In the genomic region with DNA sequence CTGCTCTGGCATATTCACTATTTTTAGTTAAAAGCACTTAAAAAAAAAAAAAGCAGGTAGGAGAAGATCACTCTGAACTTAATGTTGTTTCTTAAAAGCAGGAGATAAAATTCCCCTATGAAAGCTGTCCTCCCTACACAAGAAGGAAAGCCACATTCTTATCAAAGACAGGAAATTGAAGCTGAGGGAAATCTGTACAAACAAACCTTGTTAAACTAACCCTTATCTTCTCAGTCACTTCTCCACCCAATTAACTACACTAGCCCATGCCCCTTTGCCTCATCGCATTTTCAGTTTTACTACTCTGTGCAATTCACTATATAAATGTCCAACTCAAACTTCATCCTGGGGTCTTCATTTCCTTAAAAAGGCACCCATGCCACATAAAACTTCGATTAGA, we compare ENCODE assay signal across 16 cellular contexts. TPM values are rescaled to one million over a fixed set of nuclear protein-coding genes. Genes with fewer than 3 reads are reported as not detected.
DNase-seq lines count a peak whose midpoint lies in the region; ATAC-seq and TF ChIP-seq lines count a peak whose summit lies in the region.
"Had no signal": no experiment of that assay in that cellular context is flagged by ENCODE, and none has a peak within 500 bp of the region (broad histone marks: within the 10 kb centered on the region; RNA-seq: fewer than 3 reads in every experiment).

No MANE protein-coding gene starts in this region.

- peak overlapping the region; percentile 21 for H3K4me3 Mint-ChIP-seq in T-helper 2 cell treated with Interferon-gamma antibody and Interleukin-4, amounts not matched to agents 5 μg/mL and 100 μg/mL, for 36 hours
- H3K4me3 Mint-ChIP-seq in T-cell, result no peak overlapping the region
- H3K4me3 Mint-ChIP-seq in stimulated activated memory B cell treated with anti-CD40 and anti-IgM and Interleukin-4, amounts not matched to agents 10 μg/mL and 1 μg/mL and 100 μg/mL, for 72 hours, result no peak overlapping the region
- no peak overlapping the region for H3K4me3 Mint-ChIP-seq in glutamatergic neuron (ENCODE audit: unreplicated experiment)

- DNase-seq in T-helper 2 cell treated with Interferon-gamma antibody and Interleukin-4, amounts not matched to agents 5 μg/mL and 100 μg/mL, for 36 hours (ENCODE audit: low spot score), result no peak
- no peak for DNase-seq in T-helper 2 cell
- DNase-seq in T-cell, result no peak
- peak; percentile 50 for DNase-seq in left kidney (ENCODE audit: low read depth, low spot score)
- DNase-seq in NCI-H187 treated with DMSO at 0.1 percent for 48 hours (lab: John Stamatoyannopoulos, UW), result no peak
- DNase-seq in NCI-H1436 (lab: John Stamatoyannopoulos, UW), result no peak
- DNase-seq in glutamatergic neuron, result no peak
- DNase-seq: GF-D8, GM23248, HCEC 1CT, IMR-90, NCI-H1417 treated with DMSO at 0.1 percent for 48 hours, NCI-H2081 treated with DMSO at 0.1 percent for 48 hours, NCI-H510A treated with DMSO at 0.1 percent for 48 hours, Right ventricle myocardium superior had no signal

- peaks cover 5% of the 10 kb centered on the region for H3K36me3 Mint-ChIP-seq in T-helper 2 cell treated with Interferon-gamma antibody and Interleukin-4, amounts not matched to agents 5 μg/mL and 100 μg/mL, for 36 hours (ENCODE audit: low read depth)
- H3K36me3 Mint-ChIP-seq in T-cell (no peaks in the 10 kb centered on the region), glutamatergic neuron (ENCODE audit: unreplicated experiment) (no peaks in the 10 kb centered on the region)
- no peaks in the 10 kb centered on the region for H3K36me3 Mint-ChIP-seq in stimulated activated memory B cell treated with anti-CD40 and anti-IgM and Interleukin-4, amounts not matched to agents 10 μg/mL and 1 μg/mL and 100 μg/mL, for 72 hours

- TF ChIP-seq CTCF in glutamatergic neuron (IDR thresholded peaks at IDR 0.05; ENCODE audit: partially characterized antibody, unreplicated experiment), result no peak

- CTCF ChIA-PET in T-cell (lab: Charles Lee), result no interaction called here

- no peak for ATAC-seq in T-cell (replicated peaks in 1 of 4)
- ATAC-seq in stimulated activated memory B cell treated with anti-CD40 and anti-IgM and Interleukin-4, amounts not matched to agents 10 μg/mL and 1 μg/mL and 100 μg/mL, for 72 hours, result no peak

- H3K9me3 Mint-ChIP-seq in T-helper 2 cell treated with Interferon-gamma antibody and Interleukin-4, amounts not matched to agents 5 μg/mL and 100 μg/mL, for 36 hours, result no peaks in the 10 kb centered on the region
- H3K9me3 Mint-ChIP-seq in T-cell (no peaks in the 10 kb centered on the region), glutamatergic neuron (ENCODE audit: unreplicated experiment) (peaks cover 2% of the 10 kb centered on the region)
- no peaks in the 10 kb centered on the region for H3K9me3 Mint-ChIP-seq in stimulated activated memory B cell treated with anti-CD40 and anti-IgM and Interleukin-4, amounts not matched to agents 10 μg/mL and 1 μg/mL and 100 μg/mL, for 72 hours

- H3K4me1 Mint-ChIP-seq in T-helper 2 cell treated with Interferon-gamma antibody and Interleukin-4, amounts not matched to agents 5 μg/mL and 100 μg/mL, for 36 hours (ENCODE audit: low read depth), result peaks cover 37% of the 10 kb centered on the region
- H3K4me1 Mint-ChIP-seq in T-cell (peaks cover 28 to 41% (median 33%) of the 10 kb centered on the region in 3 donors), glutamatergic neuron (ENCODE audit: low read depth, unreplicated experiment) (no peaks in the 10 kb centered on the region)
- H3K4me1 Mint-ChIP-seq in stimulated activated memory B cell treated with anti-CD40 and anti-IgM and Interleukin-4, amounts not matched to agents 10 μg/mL and 1 μg/mL and 100 μg/mL, for 72 hours, result peaks cover 27% of the 10 kb centered on the region

- POLR2A ChIA-PET in T-cell (lab: Charles Lee), result no interaction called here

- H3K27me3 Mint-ChIP-seq in T-helper 2 cell treated with Interferon-gamma antibody and Interleukin-4, amounts not matched to agents 5 μg/mL and 100 μg/mL, for 36 hours (ENCODE audit: low read depth), result peaks cover 20% of the 10 kb centered on the region
- H3K27me3 Mint-ChIP-seq in T-cell (no peaks in the 10 kb centered on the region), glutamatergic neuron (ENCODE audit: unreplicated experiment) (no peaks in the 10 kb centered on the region)
- no peaks in the 10 kb centered on the region for H3K27me3 Mint-ChIP-seq in stimulated activated memory B cell treated with anti-CD40 and anti-IgM and Interleukin-4, amounts not matched to agents 10 μg/mL and 1 μg/mL and 100 μg/mL, for 72 hours

- no peak overlapping the region for H3K27ac Mint-ChIP-seq in T-helper 2 cell treated with Interferon-gamma antibody and Interleukin-4, amounts not matched to agents 5 μg/mL and 100 μg/mL, for 36 hours
- H3K27ac Mint-ChIP-seq in T-cell (peak overlapping the region; percentile 12 to 23), glutamatergic neuron (ENCODE audit: unreplicated experiment) (no peak overlapping the region)
- peak overlapping the region; percentile 7 for H3K27ac Mint-ChIP-seq in stimulated activated memory B cell treated with anti-CD40 and anti-IgM and Interleukin-4, amounts not matched to agents 10 μg/mL and 1 μg/mL and 100 μg/mL, for 72 hours

RNA-seq across cellular contexts. Expression of a gene that starts 2.7 kb away (rescaled TPM):
- total RNA-seq in T-cell, result 10 to 100 TPM; 11.8 to 31.1 (median 21.4) TPM
- 6.1 TPM for total RNA-seq in glutamatergic neuron (ENCODE audit: unreplicated experiment)

Comparison
In these comparisons a context has a peak if more than half of its experiments do, and no peak if none do; other contexts are left out.
1. H3K27ac Mint-ChIP-seq: peak in T-cell (2 of 2) and stimulated activated memory B cell treated with anti-CD40 and anti-IgM and Interleukin-4, amounts not matched to agents 10 μg/mL and 1 μg/mL and 100 μg/mL, for 72 hours (single experiment); none in T-helper 2 cell treated with Interferon-gamma antibody and Interleukin-4, amounts not matched to agents 5 μg/mL and 100 μg/mL, for 36 hours (single experiment) and glutamatergic neuron (single experiment).